32 cellular contexts compared by ENCODE assay signal in the genomic region with DNA sequence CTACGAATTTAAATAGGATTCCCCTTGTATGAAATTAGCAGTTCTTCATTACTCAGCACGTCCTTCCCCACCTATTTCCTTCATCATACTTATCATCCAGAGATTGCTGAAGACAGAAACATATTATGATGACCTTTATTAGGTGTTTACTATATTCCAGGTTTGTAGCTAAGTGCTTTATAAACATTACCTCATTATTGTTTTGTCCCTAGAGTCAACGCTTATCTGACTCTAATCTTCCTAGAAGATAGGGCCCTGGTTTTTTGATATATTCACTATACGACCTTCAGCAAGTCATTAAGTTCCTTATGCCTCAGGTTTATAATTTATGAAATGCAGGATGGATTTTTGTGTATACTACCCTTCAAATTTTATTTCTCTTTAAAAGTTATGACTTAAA.
"Had no signal": no experiment of that assay in that cellular context is flagged by ENCODE, and none has a peak within 500 bp of the region (broad histone marks: within the 10 kb centered on the region; RNA-seq: fewer than 3 reads in every experiment).

No MANE protein-coding gene starts in this region.

- H3K27ac ChIP-seq: adrenal gland, ascending aorta, body of pancreas, brain microvascular endothelial cell, breast epithelium, cardiac muscle cell had no signal

- H3K4me3 ChIP-seq: adrenal gland, ascending aorta, body of pancreas, breast epithelium, cardiac muscle cell had no signal

- H3K36me3 ChIP-seq: adrenal gland, ascending aorta, brain microvascular endothelial cell, breast epithelium, cardiac muscle cell had no signal

- H3K27me3 ChIP-seq: adrenal gland, ascending aorta, body of pancreas, brain microvascular endothelial cell, breast epithelium, cardiac muscle cell had no signal

- DNase-seq: activated effector memory CD4-positive, alpha-beta T cell treated with anti-CD3 and anti-CD28 coated beads, Interleukin-2, amount 50 U/mL, for 16 hours; activated effector memory CD4-positive, alpha-beta T cell treated with Interleukin-2 at 50 U/mL for 16 hours; activated gamma-delta T cell; activated gamma-delta T cell treated with Interleukin-2 at 50 U/mL for 16 hours; activated naive CD4-positive, alpha-beta T cell; activated naive CD4-positive, alpha-beta T cell treated with anti-CD3 and anti-CD28 coated beads for 36 hours; activated naive CD4-positive, alpha-beta T cell treated with anti-CD3 and anti-CD28 coated beads, Interleukin-2, amount 10 ng/mL, durations not matched to agents 7 days and 5 days; activated naive CD4-positive, alpha-beta T cell treated with anti-CD3 and anti-CD28 coated beads, Interleukin-2, amount 50 U/mL, for 16 hours; activated naive CD4-positive, alpha-beta T cell treated with Interleukin-2 at 50 U/mL for 16 hours; activated naive CD8-positive, alpha-beta T cell treated with anti-CD3 and anti-CD28 coated beads for 36 hours; activated naive CD8-positive, alpha-beta T cell treated with anti-CD3 and anti-CD28 coated beads, Interleukin-2, amount 10 ng/mL, durations not matched to agents 7 days and 5 days; activated naive CD8-positive, alpha-beta T cell treated with anti-CD3 and anti-CD28 coated beads, Interleukin-2, amount 50 U/mL, for 24 hours; activated T-cell treated with anti-CD3 and anti-CD28 coated beads, Interleukin-2, amount 50 U/mL, for 4 hours; activated T-cell treated with anti-CD3 and anti-CD28 coated beads, Interleukin-2, amount 50 U/mL, for 48 hours; activated T-cell treated with anti-CD3 and anti-CD28 coated beads, Interleukin-2, amount 50 U/mL, for 72 hours; adrenal gland; amniotic stem cell; amygdala; anterior cingulate cortex; aorta; body of pancreas; brain microvascular endothelial cell; caudate nucleus; central memory CD4-positive, alpha-beta T cell; cerebellar nuclear complex had no signal

- H3K9me3 ChIP-seq: adrenal gland had no signal

- FAIRE-seq: bronchial epithelial cell, colon had no signal

- H3K4me1 ChIP-seq: adrenal gland, ascending aorta, body of pancreas, breast epithelium had no signal

- ATAC-seq: activated naive CD4-positive, alpha-beta T cell treated with anti-CD3 and anti-CD28 coated beads, Interleukin-2, amount 50 U/mL, for 72 hours; activated naive CD8-positive, alpha-beta T cell treated with anti-CD3 and anti-CD28 coated beads, Interleukin-2, amount 50 U/mL, for 24 hours; activated T-cell treated with anti-CD3 and anti-CD28 coated beads, Interleukin-2, amount 50 U/mL, for 4 hours; activated T-cell treated with anti-CD3 and anti-CD28 coated beads, Interleukin-2, amount 50 U/mL, for 72 hours; activated T-helper 17 cell treated with anti-CD3 and anti-CD28 coated beads, Interleukin-2, amount 50 U/mL, for 72 hours; body of pancreas had no signal
